In the genomic region with DNA sequence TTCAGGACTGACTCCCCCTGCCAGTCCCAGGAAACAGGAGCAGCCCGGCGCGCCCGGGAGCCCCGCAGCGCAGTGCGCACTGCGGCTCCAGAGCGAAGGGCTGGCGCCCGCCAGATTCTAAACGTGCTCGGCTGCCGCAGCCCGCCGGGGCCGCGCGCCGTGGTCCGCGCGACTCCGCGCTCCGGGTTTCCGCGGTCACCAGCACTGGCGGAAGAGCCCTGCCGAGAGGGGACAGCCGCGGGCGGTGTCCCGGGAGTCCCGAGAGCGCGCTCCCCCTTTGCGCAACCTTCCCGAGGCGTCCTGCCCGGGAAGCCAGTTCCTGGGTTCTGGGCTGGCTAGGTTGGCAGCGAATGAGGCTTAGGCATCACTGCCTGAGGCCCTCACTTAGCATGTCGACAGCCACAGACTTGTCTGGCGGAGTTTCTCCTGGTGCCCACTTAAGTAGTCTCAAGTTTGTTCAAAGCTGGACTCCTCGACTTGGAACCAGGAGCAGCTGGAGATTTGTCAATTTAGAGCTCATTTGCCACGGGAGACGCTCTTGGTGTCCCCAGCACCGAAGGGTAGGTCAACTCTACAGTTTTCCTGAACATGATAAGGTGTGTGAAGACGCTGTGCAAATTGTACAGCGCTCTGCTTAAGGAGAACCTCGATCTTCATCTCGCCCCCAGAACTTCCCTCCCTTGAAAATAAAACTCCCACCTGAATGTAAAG, we compare ENCODE assay signal across 1 cellular context.
TF ChIP-seq lines count a peak whose summit lies in the region.

No MANE protein-coding gene starts in this region.

TF ChIP-seq in HepG2, 621 proteins besides CTCF, POLR2A, EP300 and RAD21 (continued from another document and continues in another):
- TF ChIP-seq ZNF318 (CRISPR knock-in tag; IDR thresholded peaks at IDR 0.05) = no peak
- peak; percentile 22; the same call in 1 of the 2 replicates for TF ChIP-seq THAP9 (CRISPR knock-in tag; IDR thresholded peaks at IDR 0.05; ENCODE audit: borderline replicate concordance)
- peak; percentile 96 for TF ChIP-seq ZKSCAN8 (CRISPR knock-in tag; IDR thresholded peaks at IDR 0.05; ENCODE audit: borderline replicate concordance)
- TF ChIP-seq ZNF451 (CRISPR knock-in tag; IDR thresholded peaks at IDR 0.05) = no peak
- peak; percentile 87; the same call in 1 of the 2 replicates for TF ChIP-seq REL (CRISPR knock-in tag; conservative IDR thresholded peaks at IDR 0.05)
- TF ChIP-seq PBX3 (CRISPR knock-in tag; IDR thresholded peaks at IDR 0.05; ENCODE audit: borderline replicate concordance) = peak; percentile 85; the same call in 1 of the 2 replicates
- TF ChIP-seq ZBTB14 (CRISPR knock-in tag; IDR thresholded peaks at IDR 0.05) = peak; percentile 99
- TF ChIP-seq SMARCE1 (IDR thresholded peaks at IDR 0.05; ENCODE audit: borderline replicate concordance) = no peak
- no peak for TF ChIP-seq ZNF572 (CRISPR knock-in tag; IDR thresholded peaks at IDR 0.05)
- TF ChIP-seq CREB1 (IDR thresholded peaks at IDR 0.05) = no peak
- TF ChIP-seq CREB1 (CRISPR knock-in tag; IDR thresholded peaks at IDR 0.05) = no peak
- TF ChIP-seq TCF7 (IDR thresholded peaks at IDR 0.05; ENCODE audit: low read depth) = no peak
- no peak for TF ChIP-seq ZEB1 (IDR thresholded peaks at IDR 0.05; ENCODE audit: insufficient replicate concordance, low read depth)
- TF ChIP-seq, protein P1, sequence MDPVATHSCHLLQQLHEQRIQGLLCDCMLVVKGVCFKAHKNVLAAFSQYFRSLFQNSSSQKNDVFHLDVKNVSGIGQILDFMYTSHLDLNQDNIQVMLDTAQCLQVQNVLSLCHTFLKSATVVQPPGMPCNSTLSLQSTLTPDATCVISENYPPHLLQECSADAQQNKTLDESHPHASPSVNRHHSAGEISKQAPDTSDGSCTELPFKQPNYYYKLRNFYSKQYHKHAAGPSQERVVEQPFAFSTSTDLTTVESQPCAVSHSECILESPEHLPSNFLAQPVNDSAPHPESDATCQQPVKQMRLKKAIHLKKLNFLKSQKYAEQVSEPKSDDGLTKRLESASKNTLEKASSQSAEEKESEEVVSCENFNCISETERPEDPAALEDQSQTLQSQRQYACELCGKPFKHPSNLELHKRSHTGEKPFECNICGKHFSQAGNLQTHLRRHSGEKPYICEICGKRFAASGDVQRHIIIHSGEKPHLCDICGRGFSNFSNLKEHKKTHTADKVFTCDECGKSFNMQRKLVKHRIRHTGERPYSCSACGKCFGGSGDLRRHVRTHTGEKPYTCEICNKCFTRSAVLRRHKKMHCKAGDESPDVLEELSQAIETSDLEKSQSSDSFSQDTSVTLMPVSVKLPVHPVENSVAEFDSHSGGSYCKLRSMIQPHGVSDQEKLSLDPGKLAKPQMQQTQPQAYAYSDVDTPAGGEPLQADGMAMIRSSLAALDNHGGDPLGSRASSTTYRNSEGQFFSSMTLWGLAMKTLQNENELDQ (CRISPR knock-in tag; IDR thresholded peaks at IDR 0.05; ENCODE audit: borderline replicate concordance) = peak; percentile 72; the same call in 1 of the 2 replicates
- peak; percentile 94 for TF ChIP-seq ZNF766 (CRISPR knock-in tag; IDR thresholded peaks at IDR 0.05; ENCODE audit: borderline replicate concordance)
- TF ChIP-seq HOXA9 (CRISPR knock-in tag; IDR thresholded peaks at IDR 0.05; ENCODE audit: borderline replicate concordance) = peak; percentile 69; the same call in 1 of the 2 replicates
- peak; percentile 91; the same call in 1 of the 2 replicates for TF ChIP-seq TSC22D2 (CRISPR knock-in tag; IDR thresholded peaks at IDR 0.05; ENCODE audit: borderline replicate concordance)
- no peak for TF ChIP-seq ZNF10 (CRISPR knock-in tag; IDR thresholded peaks at IDR 0.05; ENCODE audit: borderline replicate concordance, low read depth)
- peak; percentile 80 for TF ChIP-seq POLR2AphosphoS5 (IDR thresholded peaks at IDR 0.05; ENCODE audit: low read depth, low read length)
- TF ChIP-seq FIP1L1 (IDR thresholded peaks at IDR 0.05; ENCODE audit: borderline replicate concordance, insufficient read depth, low read depth, low read length) = peak; percentile 53
- TF ChIP-seq FOXA3 (CRISPR knock-in tag; IDR thresholded peaks at IDR 0.05) = peak; percentile 73
- peak; percentile 98 for TF ChIP-seq ZSCAN31 (CRISPR knock-in tag; IDR thresholded peaks at IDR 0.05; ENCODE audit: low read depth)
- no peak for TF ChIP-seq HMGXB3 (CRISPR knock-in tag; IDR thresholded peaks at IDR 0.05; ENCODE audit: borderline replicate concordance)
- TF ChIP-seq HHEX (CRISPR knock-in tag; IDR thresholded peaks at IDR 0.05) = no peak
- peak; percentile 75; the same call in 1 of the 2 replicates for TF ChIP-seq ZNF749 (CRISPR knock-in tag; IDR thresholded peaks at IDR 0.05; ENCODE audit: borderline replicate concordance)
- TF ChIP-seq, protein P2, sequence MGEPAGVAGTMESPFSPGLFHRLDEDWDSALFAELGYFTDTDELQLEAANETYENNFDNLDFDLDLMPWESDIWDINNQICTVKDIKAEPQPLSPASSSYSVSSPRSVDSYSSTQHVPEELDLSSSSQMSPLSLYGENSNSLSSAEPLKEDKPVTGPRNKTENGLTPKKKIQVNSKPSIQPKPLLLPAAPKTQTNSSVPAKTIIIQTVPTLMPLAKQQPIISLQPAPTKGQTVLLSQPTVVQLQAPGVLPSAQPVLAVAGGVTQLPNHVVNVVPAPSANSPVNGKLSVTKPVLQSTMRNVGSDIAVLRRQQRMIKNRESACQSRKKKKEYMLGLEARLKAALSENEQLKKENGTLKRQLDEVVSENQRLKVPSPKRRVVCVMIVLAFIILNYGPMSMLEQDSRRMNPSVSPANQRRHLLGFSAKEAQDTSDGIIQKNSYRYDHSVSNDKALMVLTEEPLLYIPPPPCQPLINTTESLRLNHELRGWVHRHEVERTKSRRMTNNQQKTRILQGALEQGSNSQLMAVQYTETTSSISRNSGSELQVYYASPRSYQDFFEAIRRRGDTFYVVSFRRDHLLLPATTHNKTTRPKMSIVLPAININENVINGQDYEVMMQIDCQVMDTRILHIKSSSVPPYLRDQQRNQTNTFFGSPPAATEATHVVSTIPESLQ (CRISPR knock-in tag; conservative IDR thresholded peaks at IDR 0.05) = no peak
- peak; percentile 83 for TF ChIP-seq ZNF136 (CRISPR knock-in tag; IDR thresholded peaks at IDR 0.05; ENCODE audit: low read depth)
- TF ChIP-seq ZNF790 (CRISPR knock-in tag; IDR thresholded peaks at IDR 0.05; ENCODE audit: borderline replicate concordance) = peak; percentile 90; the same call in 1 of the 2 replicates
- TF ChIP-seq FOXO1 (CRISPR knock-in tag; IDR thresholded peaks at IDR 0.05) = peak; percentile 81
